Comparison of ENCODE assay signal across 8 cellular contexts in genomic region chr2:32063310-32064020, GRCh38. TPM values are rescaled to one million over a fixed set of nuclear protein-coding genes. Genes with fewer than 3 reads are reported as not detected.
DNase-seq lines count a peak whose midpoint lies in the region; ATAC-seq and TF ChIP-seq lines count a peak whose summit lies in the region.

SPAST (plus strand) TSS chr2:32063556; CDS start chr2:32063832, 276 bp downstream.

- H2AFZ ChIP-seq in PC-3 (ENCODE audit: low read length) = peak within 1 kb of the TSS; percentile 87

- no TSS peak for BruUV-seq in PC-3 (replicated peaks; lab: Mats Ljungman, UMichigan)

- H3K4me2 ChIP-seq in PC-3 (ENCODE audit: low read length) = peak within 1 kb of the TSS; percentile 98

- intact Hi-C loops in PC-3 (cut with micrococcal nuclease) = loop anchor here (1.0 to 2.0 kb wide), 4 partner anchors 24 to 101 kb away; partner anchors contain the start of genes DPY30, MEMO1 and SLC30A6
- intact Hi-C loops in mucosa of descending colon (cut with DNase I, micrococcal nuclease) = loop anchor here in 1 of 2 donors (2.0 kb wide), 1 partner anchor 101 kb away; the partner anchor contains the start of gene SLC30A6

- CTCF ChIA-PET in PC-3 (lab: Charles Lee) = interaction anchor here (0.6 to 1.6 kb wide), 5 partner anchors 8 to 102 kb away, joined by 3 to 6 read pairs (median 5); partner anchors contain the start of genes DPY30 and SLC30A6

- H3K36me3 ChIP-seq in PC-3 (ENCODE audit: low read depth, low read length) = no peaks in the 10 kb centered on the region
- no peaks in the 10 kb centered on the region for H3K36me3 ChIP-seq in mucosa of descending colon (ENCODE audit: low read depth)

- POLR2A ChIA-PET in PC-3 (lab: Charles Lee; ENCODE audit: unreplicated experiment) = interaction anchor here (0.7 to 2.5 kb wide), 3 partner anchors 24 to 1601 kb away, joined by 5 to 17 read pairs (median 8); partner anchors contain the start of genes DPY30 and SLC30A6

- peak within 1 kb of the TSS; percentile 61 for H3K4me3 ChIP-seq in Jurkat, Clone E6-1 (ENCODE audit: low read length)
- peak within 1 kb of the TSS; percentile 93 for H3K4me3 ChIP-seq in PC-3 (ENCODE audit: low read length)
- peak within 1 kb of the TSS; percentile 63 for H3K4me3 ChIP-seq in mucosa of descending colon

- DNase-seq in DMS53 treated with DMSO at 0.1 percent for 48 hours (lab: John Stamatoyannopoulos, UW; ENCODE audit: unreplicated experiment) (peak; percentile 88), PC-3 (peak; percentile 99), activated T-cell treated with anti-CD3 and anti-CD28 coated beads for 48 hours (ENCODE audit: low read depth) (peak; percentile 98), epithelial cell of prostate (ENCODE audit: low read depth, low spot score) (peak; percentile 73), mucosa of descending colon (peak; percentile 98 to 99 (median 99))
- peak; percentile 87 for DNase-seq in Jurkat, Clone E6-1 (ENCODE audit: low read depth, low spot score)
- peak; percentile 97 for DNase-seq in stimulated activated CD8-positive, alpha-beta memory T cell treated with anti-CD3 and anti-CD28 coated beads, Interleukin-4, amount 100 ng/mL, for 24 hours (ENCODE audit: low read depth)

- peak; percentile 95 for ATAC-seq in GM21619 (IDR thresholded peaks at IDR 0.05; ENCODE audit: unreplicated experiment)
- peak; percentile 89 for ATAC-seq in PC-3
- ATAC-seq in mucosa of descending colon = peak; percentile 96

- peak within 1 kb of the TSS; percentile 48 for H3K27ac ChIP-seq in PC-3 (ENCODE audit: low read length)
- peak within 1 kb of the TSS; percentile 78 for H3K27ac ChIP-seq in epithelial cell of prostate

- H4K20me1 ChIP-seq in PC-3 (ENCODE audit: low read length) = no peaks in the 10 kb centered on the region

- H3K4me1 ChIP-seq in PC-3 (ENCODE audit: insufficient read depth, low read length) (peaks cover 19% of the 10 kb centered on the region), mucosa of descending colon (ENCODE audit: low read depth) (peaks cover 5% of the 10 kb centered on the region)

- TF ChIP-seq CTCF in PC-3 (conservative IDR thresholded peaks at IDR 0.05; ENCODE audit: low read depth, low read length) (peak; percentile 37; the same call in 1 of the 2 replicates), mucosa of descending colon (IDR thresholded peaks at IDR 0.05) (peak; percentile 47)

- H3F3A ChIP-seq in PC-3 (ENCODE audit: low read length, unreplicated experiment) = no peaks in the 10 kb centered on the region

- H3K9me3 ChIP-seq in PC-3 (ENCODE audit: low read length) (no peaks in the 10 kb centered on the region), mucosa of descending colon (no peaks in the 10 kb centered on the region)

- peak within 1 kb of the TSS; percentile 69 for H3K9ac ChIP-seq in PC-3 (ENCODE audit: low read length)

- H3K27me3 ChIP-seq in PC-3 (ENCODE audit: low read length) = no peaks in the 10 kb centered on the region

- peaks cover 16% of the 10 kb centered on the region for H3K79me2 ChIP-seq in PC-3 (ENCODE audit: low read length)

- H3K9me2 ChIP-seq in PC-3 (replicated peaks; ENCODE audit: low read length) = no peaks in the 10 kb centered on the region

RNA-seq across cellular contexts. Expression of gene SPAST, which starts in this region (rescaled TPM):
- 9.6 TPM for polyA plus RNA-seq in Jurkat, Clone E6-1 (2012; ENCODE audit: insufficient read depth, insufficient read length)
- total RNA-seq in PC-3 (2014; rRNA removed) = 15.5 and 21.6 TPM in 2 replicates
- 10 to 100 TPM; 17.2 to 18.9 (median 17.2) TPM for total RNA-seq in mucosa of descending colon

Comparison
In these comparisons a context has a peak if more than half of its experiments do, and no peak if none do; other contexts are left out.
1. Peak in every context shown above with its lines: DNase-seq, ATAC-seq, H3K4me3 ChIP-seq and H3K27ac ChIP-seq.